Comparison of ENCODE assay signal across 7 cellular contexts in genomic region chr20:42067174-42067573, GRCh38.
"Had no signal": no experiment of that assay in that cellular context is flagged by ENCODE, and none has a peak within 500 bp of the region (broad histone marks: within the 10 kb centered on the region; RNA-seq: fewer than 3 reads in every experiment).

No MANE protein-coding gene starts in this region.

- H3K4me1 Mint-ChIP-seq: GM23338 had no signal

- H3K27ac Mint-ChIP-seq: GM23338, H9 had no signal

- DNase-seq: H9, HCEC 1CT, IMR-90, KG1 had no signal

- H3K27ac ChIP-seq: HL-60 had no signal

- H3K4me3 ChIP-seq: GM23338, K562 had no signal

- H3K4me3 Mint-ChIP-seq: GM23338, H9 had no signal

- H3K9me3 Mint-ChIP-seq: H9 had no signal
